Comparison of ENCODE assay signal across 13 cellular contexts in genomic region chr7:41133700-41134099, GRCh38.
DNase-seq lines count a peak whose midpoint lies in the region; ATAC-seq and TF ChIP-seq lines count a peak whose summit lies in the region.
"Had no signal": no experiment of that assay in that cellular context is flagged by ENCODE, and none has a peak within 500 bp of the region (broad histone marks: within the 10 kb centered on the region; RNA-seq: fewer than 3 reads in every experiment).

No MANE protein-coding gene starts in this region.

- CTCF ChIA-PET in MCF 10A (lab: Yijun Ruan, JAX), result no interaction called here

- H3K4me3 Mint-ChIP-seq in mesothelial cell of epicardium, result no peak overlapping the region
- no peak overlapping the region for H3K4me3 Mint-ChIP-seq in MCF 10A (ENCODE audit: unreplicated experiment)

- intact Hi-C loops in MCF 10A (cut with micrococcal nuclease), result no loop called here

- no TSS peak for BruUV-seq in MCF 10A (replicated peaks; lab: Mats Ljungman, UMichigan)

- H3K36me3 Mint-ChIP-seq in mesothelial cell of epicardium (no peaks in the 10 kb centered on the region), MCF 10A (ENCODE audit: insufficient read depth, unreplicated experiment) (no peaks in the 10 kb centered on the region)

- POLR2A ChIA-PET in MCF 10A (lab: Yijun Ruan, JAX), result interaction anchor here (1.0 kb wide), 1 partner anchor 14 kb away, joined by 6 read pairs; no protein-coding TSS in a partner anchor

- H3K4me1 Mint-ChIP-seq in mesothelial cell of epicardium (peaks cover 43% of the 10 kb centered on the region), MCF 10A (ENCODE audit: insufficient read depth, unreplicated experiment) (peaks cover 6% of the 10 kb centered on the region)

- ATAC-seq in GM18858 (IDR thresholded peaks at IDR 0.05; ENCODE audit: unreplicated experiment) (peak; percentile 4), GM21786 (IDR thresholded peaks at IDR 0.05; ENCODE audit: unreplicated experiment) (peak; percentile 3), HG03442 (IDR thresholded peaks at IDR 0.05; ENCODE audit: unreplicated experiment) (peak; percentile 11)
- ATAC-seq: body of pancreas, HepG2, left ventricle myocardium superior had no signal

- H3K9me3 Mint-ChIP-seq in mesothelial cell of epicardium (no peaks in the 10 kb centered on the region), MCF 10A (ENCODE audit: unreplicated experiment) (no peaks in the 10 kb centered on the region)

- H3K27me3 Mint-ChIP-seq in mesothelial cell of epicardium (ENCODE audit: low read depth) (no peaks in the 10 kb centered on the region), MCF 10A (ENCODE audit: insufficient read depth, unreplicated experiment) (no peaks in the 10 kb centered on the region)

- no peak for TF ChIP-seq CTCF in mesothelial cell of epicardium (IDR thresholded peaks at IDR 0.05; ENCODE audit: unreplicated experiment)
- no peak for TF ChIP-seq CTCF in MCF 10A (IDR thresholded peaks at IDR 0.05; ENCODE audit: unreplicated experiment)

- DNase-seq in mesothelial cell of epicardium (ENCODE audit: low spot score in 2 of 2, unreplicated experiment in 2 of 2) (no peak), NCI-H1105 (lab: John Stamatoyannopoulos, UW) (no peak), NCI-H510A (lab: John Stamatoyannopoulos, UW) (no peak), dermis blood vessel endothelial cell (no peak), MCF 10A (ENCODE audit: unreplicated experiment) (no peak)
- DNase-seq: activated naive CD4-positive, alpha-beta T cell treated with Interleukin-2 at 50 U/mL for 16 hours; body of pancreas; left ventricle myocardium superior had no signal

- H3K27ac Mint-ChIP-seq in mesothelial cell of epicardium, result peak overlapping the region; percentile 89
- H3K27ac Mint-ChIP-seq in MCF 10A (ENCODE audit: low read depth, unreplicated experiment), result no peak overlapping the region
- H3K27ac Mint-ChIP-seq: progenitor cell of endocrine pancreas had no signal
